In genomic region chr17:74981979-74982662, GRCh38 we compare ENCODE assay signal across 2 cellular contexts.
TF ChIP-seq lines count a peak whose summit lies in the region.

No MANE protein-coding gene starts in this region.

TF ChIP-seq in HEK293, 187 proteins besides CTCF, POLR2A, EP300 and RAD21 (continued from another document and continues in another):
- peak; percentile 56; the same call in 1 of the 2 replicates for TF ChIP-seq ZNF398 (tag by site-specific recombination; IDR thresholded peaks at IDR 0.05)
- TF ChIP-seq ZXDB (tag by site-specific recombination; IDR thresholded peaks at IDR 0.05) = 0 out of 2 replicates have a peak, but pooled peaks have one; percentile 16
- TF ChIP-seq ZNF10 (tag by site-specific recombination; IDR thresholded peaks at IDR 0.05) = peak; percentile 9; the same call in 1 of the 2 replicates
- peak; percentile 92 for TF ChIP-seq BCL11A (tag by site-specific recombination; IDR thresholded peaks at IDR 0.05; ENCODE audit: low read depth)
- peak; percentile 55; the same call in 1 of the 2 replicates for TF ChIP-seq ZNF600 (tag by site-specific recombination; IDR thresholded peaks at IDR 0.05)
- peak; percentile 37; the same call in 1 of the 2 replicates for TF ChIP-seq ZNF660 (tag by site-specific recombination; IDR thresholded peaks at IDR 0.05)
- TF ChIP-seq SP2 (tag by site-specific recombination; IDR thresholded peaks at IDR 0.05) = peak; percentile 87
- TF ChIP-seq ZFP69B (tag by site-specific recombination; IDR thresholded peaks at IDR 0.05) = peak; percentile 80; the same call in 1 of the 2 replicates
- no peak for TF ChIP-seq ZNF701 (tag by site-specific recombination; IDR thresholded peaks at IDR 0.05)
- no peak for TF ChIP-seq ZNF670 (tag by site-specific recombination; IDR thresholded peaks at IDR 0.05; ENCODE audit: low read depth)
- TF ChIP-seq KLF10 (tag by site-specific recombination; IDR thresholded peaks at IDR 0.05) = peak; percentile 63; the same call in 1 of the 2 replicates
- TF ChIP-seq INSM2 (tag by site-specific recombination; IDR thresholded peaks at IDR 0.05) = peak; percentile 47; the same call in 1 of the 2 replicates
- TF ChIP-seq ZBTB11 (tag by site-specific recombination; conservative IDR thresholded peaks at IDR 0.05; ENCODE audit: low read depth) = peak; percentile 63
- no peak for TF ChIP-seq ZNF311 (tag by site-specific recombination; IDR thresholded peaks at IDR 0.05; ENCODE audit: borderline replicate concordance)
- TF ChIP-seq ZNF19 (tag by site-specific recombination; IDR thresholded peaks at IDR 0.05; ENCODE audit: low read depth) = no peak
- TF ChIP-seq ZBTB48 (tag by site-specific recombination; IDR thresholded peaks at IDR 0.05) = peak; percentile 27; the same call in 1 of the 2 replicates
- peak; percentile 92 for TF ChIP-seq KLF1 (tag by site-specific recombination; IDR thresholded peaks at IDR 0.05)
- peak; percentile 64; the same call in 1 of the 2 replicates for TF ChIP-seq ZNF18 (tag by site-specific recombination; IDR thresholded peaks at IDR 0.05)
- no peak for TF ChIP-seq ZNF155 (tag by site-specific recombination; IDR thresholded peaks at IDR 0.05)

TF ChIP-seq in H1, 55 proteins besides CTCF, POLR2A, EP300 and RAD21 (continued from another document):
- TF ChIP-seq ATF2 (IDR thresholded peaks at IDR 0.05; ENCODE audit: low read length) (peak; percentile 97), NRF1 (IDR thresholded peaks at IDR 0.05; ENCODE audit: low read depth, low read length) (0 out of 2 replicates have a peak, but pooled peaks have one; percentile 5)
